Comparison of ENCODE assay signal across 8 cellular contexts in the genomic region with DNA sequence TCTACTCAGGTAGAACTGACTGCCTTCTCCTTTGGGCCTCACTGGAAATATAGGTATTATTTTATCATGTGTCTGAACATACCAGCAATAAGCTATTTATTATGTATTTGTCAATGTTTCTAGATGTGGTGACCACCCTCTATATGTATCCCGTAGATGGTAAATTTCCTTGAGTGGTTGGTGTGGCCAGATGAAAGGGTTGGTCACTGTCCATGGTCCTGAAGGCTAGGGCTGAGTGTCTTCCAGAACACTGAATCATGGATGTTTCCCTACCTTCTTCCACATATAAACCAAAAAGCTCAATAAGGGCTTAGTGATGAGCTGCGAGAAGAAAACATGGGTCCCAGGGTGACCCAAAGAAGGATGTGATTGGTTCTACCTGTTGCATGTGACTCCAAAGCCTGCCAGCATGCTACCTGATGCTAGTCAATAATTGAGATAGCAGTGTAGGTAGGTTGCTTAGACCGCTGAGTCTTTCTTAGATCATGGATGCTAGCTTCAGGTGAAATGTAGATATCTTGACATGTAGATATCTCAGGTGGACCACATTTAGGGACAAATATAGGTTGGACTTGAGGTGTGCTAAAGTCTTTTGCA.
A peak's percentile ranks its signal among the peaks of the same experiment; 100 is the strongest.
DNase-seq lines count a peak whose midpoint lies in the region; ATAC-seq, FAIRE-seq and TF ChIP-seq lines count a peak whose summit lies in the region.
"Had no signal": no experiment of that assay in that cellular context is flagged by ENCODE, and none has a peak within 500 bp of the region (broad histone marks: within the 10 kb centered on the region; RNA-seq: fewer than 3 reads in every experiment).

No MANE protein-coding gene starts in this region.

- H3K36me3 ChIP-seq in K562 (ENCODE audit: control insufficient read depth, insufficient read depth, low read length) = no peaks in the 10 kb centered on the region

- H2AFZ ChIP-seq in K562 (ENCODE audit: low read depth, low read length) = no peak overlapping the region

- peaks cover 0 to 9% of the 10 kb centered on the region in 2 experiments; a peak in 2 of 5 replicates for H3K27me3 ChIP-seq in K562 (ENCODE audit: control insufficient read depth in 2 of 2, insufficient read depth in 2 of 2, low read length in 2 of 2)

- H3K79me2 ChIP-seq in K562 (ENCODE audit: control insufficient read depth, insufficient read depth, low read length) = no peaks in the 10 kb centered on the region

- no peak for TF ChIP-seq RAD21 in K562 (CRISPR knock-in tag; conservative IDR thresholded peaks at IDR 0.05 in 1 of 2, IDR thresholded peaks at IDR 0.05 in 1 of 2)

- CTCF ChIA-PET in K562 (lab: Yijun Ruan, JAX; ENCODE audit: low intra/inter-chr PET ratio) = no interaction called here

- H3K4me1 ChIP-seq in K562 (replicated peaks in 1 of 2; ENCODE audit: control insufficient read depth in 2 of 2, insufficient read depth in 2 of 2, low read length in 2 of 2) = no peaks in the 10 kb centered on the region

- FAIRE-seq in K562 (lab: Jason Lieb, UNC) = no peak

- BruUV-seq in K562 (replicated peaks; lab: Mats Ljungman, UMichigan) = no TSS peak

- TF ChIP-seq EP300 in K562 (IDR thresholded peaks at IDR 0.05; ENCODE audit: low read length) = no peak

- peaks cover 2% of the 10 kb centered on the region for H3K9me1 ChIP-seq in K562 (ENCODE audit: control insufficient read depth, insufficient read depth, low read length)

- 0 out of 3 replicates have a peak, but pooled peaks have one; percentile 50 for ATAC-seq in K562
- no peak for ATAC-seq in GM21526 (IDR thresholded peaks at IDR 0.05; ENCODE audit: low FRiP score, unreplicated experiment)
- ATAC-seq in GM19397 (IDR thresholded peaks at IDR 0.05; ENCODE audit: unreplicated experiment) = no peak
- ATAC-seq in sciatic nerve = no peak

- in situ Hi-C loops in KBM-7 (cut with MboI; ENCODE audit: low pct_unique_long_range_greater_than_20kb, low sequenced_read_pairs) = no loop called here
- in situ Hi-C loops in K562 (cut with MboI) = no loop called here

- H3K4me2 ChIP-seq in K562 (ENCODE audit: insufficient read depth, low read length) = no peak overlapping the region

- TF ChIP-seq CTCF in GM10266 (IDR thresholded peaks at IDR 0.05; ENCODE audit: control insufficient read depth, insufficient read depth, low read depth, missing control alignments) = no peak
- TF ChIP-seq CTCF in K562 (IDR thresholded peaks at IDR 0.05 in 2 of 3, conservative IDR thresholded peaks at IDR 0.05 in 1 of 3; ENCODE audit: insufficient read depth in 2 of 3, low read depth in 1 of 3, low read length in 3 of 3) = no peak

- TF ChIP-seq POLR2A in K562 (conservative IDR thresholded peaks at IDR 0.05) = no peak

- no peak overlapping the region for H3K27ac ChIP-seq in K562 (ENCODE audit: extremely low read depth, low read depth, low read length)

- WGBS in K562 (ENCODE audit: insufficient coverage, low coverage, missing lambda C conversion rate) = 4% methylated on average over 3 of the region's 3 CpGs

- intact Hi-C loops in K562 (cut with micrococcal nuclease) (no loop called here), sciatic nerve (cut with DNase I) (no loop called here)

- DNase-seq in GM10266 (ENCODE audit: extremely low spot score) = peak; percentile 37
- peak; percentile 32 for DNase-seq in KBM-7
- DNase-seq in K562 (ENCODE audit: extremely low read depth in 1 of 4, low spot score in 3 of 4) = peak; percentile 50 to 61 (median 54)
- peak; percentile 2 for DNase-seq in mesenteric fat pad (ENCODE audit: low spot score)
- no peak for DNase-seq in sciatic nerve (ENCODE audit: low spot score)
- DNase-seq: midbrain had no signal

- H3K9ac ChIP-seq in K562 (ENCODE audit: insufficient read depth in 1 of 2, low read depth in 2 of 2, low read length in 2 of 2) = no peak overlapping the region

- 0 out of 2 replicates have a peak, but pooled peaks cover 6% of the 10 kb centered on the region for H4K20me1 ChIP-seq in K562 (replicated peaks; ENCODE audit: control insufficient read depth, insufficient read depth, low read length)

- H3K4me3 ChIP-seq in K562 = no peak overlapping the region

- no peaks in the 10 kb centered on the region for H3K9me3 ChIP-seq in K562 (replicated peaks; ENCODE audit: control insufficient read depth, insufficient read depth, low read depth, low read length)

- POLR2A ChIA-PET in K562 (lab: Yijun Ruan, JAX) = interaction anchor here (0.6 kb wide), 1 partner anchor 128 kb away, joined by 3 read pairs; no protein-coding TSS in a partner anchor

TF ChIP-seq in K562, 482 proteins besides CTCF, POLR2A, EP300 and RAD21 (continues in another document):
- TF ChIP-seq LARP7 (IDR thresholded peaks at IDR 0.05) = no peak
- TF ChIP-seq ZNF41 (CRISPR knock-in tag; conservative IDR thresholded peaks at IDR 0.05) = no peak
- peak; percentile 96 for TF ChIP-seq MIER1 (IDR thresholded peaks at IDR 0.05; ENCODE audit: low read depth)
- TF ChIP-seq ZNF24 (IDR thresholded peaks at IDR 0.05) = no peak
- no peak for TF ChIP-seq CBX5 (IDR thresholded peaks at IDR 0.05; ENCODE audit: borderline replicate concordance, low read depth)
- TF ChIP-seq DMBX1 (CRISPR knock-in tag; IDR thresholded peaks at IDR 0.05; ENCODE audit: borderline replicate concordance) = peak; percentile 52; the same call in 1 of the 2 replicates
- no peak for TF ChIP-seq NR2C2 (CRISPR knock-in tag; IDR thresholded peaks at IDR 0.05)
- no peak for TF ChIP-seq NR2C2 (tag; IDR thresholded peaks at IDR 0.05)
- TF ChIP-seq TCF7 (IDR thresholded peaks at IDR 0.05; ENCODE audit: borderline replicate concordance) = peak; percentile 87; the same call in 1 of the 2 replicates
- TF ChIP-seq ARID3B (CRISPR knock-in tag; IDR thresholded peaks at IDR 0.05; ENCODE audit: borderline replicate concordance) = no peak
- TF ChIP-seq VEZF1 (CRISPR knock-in tag; IDR thresholded peaks at IDR 0.05) = no peak
- peak; percentile 75 for TF ChIP-seq ZNF766 (CRISPR knock-in tag; conservative IDR thresholded peaks at IDR 0.05)
- TF ChIP-seq, protein P1, sequence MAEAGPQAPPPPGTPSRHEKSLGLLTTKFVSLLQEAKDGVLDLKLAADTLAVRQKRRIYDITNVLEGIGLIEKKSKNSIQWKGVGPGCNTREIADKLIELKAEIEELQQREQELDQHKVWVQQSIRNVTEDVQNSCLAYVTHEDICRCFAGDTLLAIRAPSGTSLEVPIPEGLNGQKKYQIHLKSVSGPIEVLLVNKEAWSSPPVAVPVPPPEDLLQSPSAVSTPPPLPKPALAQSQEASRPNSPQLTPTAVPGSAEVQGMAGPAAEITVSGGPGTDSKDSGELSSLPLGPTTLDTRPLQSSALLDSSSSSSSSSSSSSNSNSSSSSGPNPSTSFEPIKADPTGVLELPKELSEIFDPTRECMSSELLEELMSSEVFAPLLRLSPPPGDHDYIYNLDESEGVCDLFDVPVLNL (CRISPR knock-in tag; IDR thresholded peaks at IDR 0.05; ENCODE audit: low read depth) = no peak
- no peak for TF ChIP-seq BDP1 (IDR thresholded peaks at IDR 0.05; ENCODE audit: insufficient read depth, insufficient read length)
- TF ChIP-seq, protein P2, sequence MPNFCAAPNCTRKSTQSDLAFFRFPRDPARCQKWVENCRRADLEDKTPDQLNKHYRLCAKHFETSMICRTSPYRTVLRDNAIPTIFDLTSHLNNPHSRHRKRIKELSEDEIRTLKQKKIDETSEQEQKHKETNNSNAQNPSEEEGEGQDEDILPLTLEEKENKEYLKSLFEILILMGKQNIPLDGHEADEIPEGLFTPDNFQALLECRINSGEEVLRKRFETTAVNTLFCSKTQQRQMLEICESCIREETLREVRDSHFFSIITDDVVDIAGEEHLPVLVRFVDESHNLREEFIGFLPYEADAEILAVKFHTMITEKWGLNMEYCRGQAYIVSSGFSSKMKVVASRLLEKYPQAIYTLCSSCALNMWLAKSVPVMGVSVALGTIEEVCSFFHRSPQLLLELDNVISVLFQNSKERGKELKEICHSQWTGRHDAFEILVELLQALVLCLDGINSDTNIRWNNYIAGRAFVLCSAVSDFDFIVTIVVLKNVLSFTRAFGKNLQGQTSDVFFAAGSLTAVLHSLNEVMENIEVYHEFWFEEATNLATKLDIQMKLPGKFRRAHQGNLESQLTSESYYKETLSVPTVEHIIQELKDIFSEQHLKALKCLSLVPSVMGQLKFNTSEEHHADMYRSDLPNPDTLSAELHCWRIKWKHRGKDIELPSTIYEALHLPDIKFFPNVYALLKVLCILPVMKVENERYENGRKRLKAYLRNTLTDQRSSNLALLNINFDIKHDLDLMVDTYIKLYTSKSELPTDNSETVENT (CRISPR knock-in tag; IDR thresholded peaks at IDR 0.05) = no peak
